17 cellular contexts compared by ENCODE assay signal in the genomic region with DNA sequence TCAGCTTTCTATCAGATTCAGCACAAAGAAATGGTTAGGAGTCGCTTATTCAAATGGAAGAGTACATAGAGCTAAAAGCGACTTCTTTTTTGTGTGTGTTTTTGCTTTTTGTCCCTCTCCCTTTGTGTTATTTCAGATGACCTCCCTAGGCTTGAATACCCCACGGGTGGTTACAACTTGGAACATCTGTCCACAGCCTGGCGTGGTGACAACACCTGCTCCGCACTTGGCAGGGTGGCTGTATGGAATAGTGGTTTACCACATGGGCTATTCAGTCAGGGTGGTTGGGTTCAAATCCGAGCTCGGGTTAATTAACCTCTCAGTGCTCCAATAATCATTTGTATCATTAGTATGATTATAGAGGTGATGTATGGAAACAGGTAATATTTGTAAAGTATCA.
"Had no signal": no experiment of that assay in that cellular context is flagged by ENCODE, and none has a peak within 500 bp of the region (broad histone marks: within the 10 kb centered on the region; RNA-seq: fewer than 3 reads in every experiment).

No MANE protein-coding gene starts in this region.

- H3K36me3 Mint-ChIP-seq: activated naive CD4-positive, alpha-beta T cell treated with anti-CD3 and anti-CD28 coated beads, Interleukin-2, amount 50 U/mL, for 24 hours; memory B cell; naive thymus-derived CD8-positive, alpha-beta T cell had no signal

- H3K27me3 ChIP-seq: gastrocnemius medialis, right atrium auricular region, tibial artery had no signal

- H3K4me1 ChIP-seq: gastrocnemius medialis, heart left ventricle, prostate gland, right atrium auricular region, tibial artery had no signal

- H3K9me3 ChIP-seq: gastrocnemius medialis, heart left ventricle, prostate gland, right atrium auricular region, tibial artery had no signal

- H3K4me3 ChIP-seq: gastrocnemius medialis, heart left ventricle, prostate gland, right atrium auricular region, tibial artery had no signal

- H3K36me3 ChIP-seq: gastrocnemius medialis, heart left ventricle, prostate gland, right atrium auricular region, tibial artery had no signal

- H3K27ac Mint-ChIP-seq: activated naive CD4-positive, alpha-beta T cell treated with anti-CD3 and anti-CD28 coated beads, Interleukin-2, amount 50 U/mL, for 24 hours; activated T-cell treated with anti-CD3 and anti-CD28 coated beads, Interleukin-2, amount 50 U/mL, for 72 hours; memory B cell; naive thymus-derived CD8-positive, alpha-beta T cell had no signal

- DNase-seq: activated CD4-positive, alpha-beta T cell treated with anti-CD3 and anti-CD28 coated beads, Interleukin-2, amount 50 U/mL, for 4 hours; activated effector memory CD4-positive, alpha-beta T cell treated with anti-CD3 and anti-CD28 coated beads, Interleukin-2, amount 50 U/mL, for 16 hours; activated T-cell treated with anti-CD3 and anti-CD28 coated beads, Interleukin-2, amount 50 U/mL, for 72 hours; cerebellar nuclear complex; cortex of kidney; gastrocnemius medialis; heart left ventricle; kidney glomerular epithelial cell; left ventricle myocardium superior; naive thymus-derived CD8-positive, alpha-beta T cell; stimulated activated naive CD8-positive, alpha-beta T cell treated with anti-CD3 and anti-CD28 coated beads, Interleukin-15, Interleukin-2, amounts not matched to agents 100 U/mL and 50 U/mL, for 24 hours; substantia nigra; tibial artery had no signal

- H3K27ac ChIP-seq: gastrocnemius medialis, heart left ventricle, prostate gland, right atrium auricular region, tibial artery had no signal

- H3K4me3 Mint-ChIP-seq: activated naive CD4-positive, alpha-beta T cell treated with anti-CD3 and anti-CD28 coated beads, Interleukin-2, amount 50 U/mL, for 24 hours; activated T-cell treated with anti-CD3 and anti-CD28 coated beads, Interleukin-2, amount 50 U/mL, for 72 hours; memory B cell; naive thymus-derived CD8-positive, alpha-beta T cell had no signal

- H3K4me1 Mint-ChIP-seq: activated naive CD4-positive, alpha-beta T cell treated with anti-CD3 and anti-CD28 coated beads, Interleukin-2, amount 50 U/mL, for 24 hours; memory B cell; naive thymus-derived CD8-positive, alpha-beta T cell had no signal

- H3K27me3 Mint-ChIP-seq: activated naive CD4-positive, alpha-beta T cell treated with anti-CD3 and anti-CD28 coated beads, Interleukin-2, amount 50 U/mL, for 24 hours had no signal

- H3K9me3 Mint-ChIP-seq: activated naive CD4-positive, alpha-beta T cell treated with anti-CD3 and anti-CD28 coated beads, Interleukin-2, amount 50 U/mL, for 24 hours; activated T-cell treated with anti-CD3 and anti-CD28 coated beads, Interleukin-2, amount 50 U/mL, for 72 hours had no signal
